In genomic region chr6:77463881-77464867, GRCh38 we compare ENCODE assay signal across 8 cellular contexts. TPM values are rescaled to one million over a fixed set of nuclear protein-coding genes. Genes with fewer than 3 reads are reported as not detected.
DNase-seq lines count a peak whose midpoint lies in the region; ATAC-seq and TF ChIP-seq lines count a peak whose summit lies in the region.

No MANE protein-coding gene starts in this region.

- H4K20me1 ChIP-seq in H9 (ENCODE audit: control insufficient read depth, insufficient read depth, insufficient read length): no peaks in the 10 kb centered on the region

- peak overlapping the region; percentile 84 to 94 for H3K4me3 Mint-ChIP-seq in H9
- H3K4me3 Mint-ChIP-seq in activated naive CD8-positive, alpha-beta T cell treated with anti-CD3 and anti-CD28 coated beads for 36 hours: no peak overlapping the region

- in situ Hi-C loops in astrocyte of the cerebellum (cut with HindIII; ENCODE audit: low sequenced_read_pairs): no loop called here

- H3K23ac ChIP-seq in H9 (ENCODE audit: insufficient read length, low read depth, low read length): no peak overlapping the region

- peak overlapping the region; percentile 52 for H3K4me3 ChIP-seq in astrocyte of the cerebellum (ENCODE audit: low read depth, low read length)
- H3K4me3 ChIP-seq in iPS-20b (ENCODE audit: low read length): peak overlapping the region; percentile 89
- peak overlapping the region; percentile 71 for H3K4me3 ChIP-seq in skeletal muscle satellite cell (ENCODE audit: low read length)

- peak; percentile 86 for DNase-seq in H9
- no peak for DNase-seq in astrocyte of the cerebellum (ENCODE audit: low read depth)
- no peak for DNase-seq in activated naive CD8-positive, alpha-beta T cell treated with anti-CD3 and anti-CD28 coated beads for 36 hours
- DNase-seq in NCI-H2029 (lab: John Stamatoyannopoulos, UW): no peak
- DNase-seq in stimulated activated CD4-positive, alpha-beta T cell treated with anti-CD3 and anti-CD28 coated beads, Interleukin-2, amount 100 ng/mL, for 48 hours: no peak

- H3K23me2 ChIP-seq in H9 (ENCODE audit: insufficient read length, low read depth, low read length, poor library complexity, severe bottlenecking): peaks cover 36% of the 10 kb centered on the region

- no peak overlapping the region; the same call in 1 of the 2 replicates for H3K14ac ChIP-seq in H9 (ENCODE audit: insufficient read depth, low read length)

- H2BK5ac ChIP-seq in H9 (ENCODE audit: insufficient read length, low read length): no peak overlapping the region

- no peaks in the 10 kb centered on the region for H3K9me3 ChIP-seq in H9 (ENCODE audit: control insufficient read depth, low read depth, low read length)
- H3K9me3 ChIP-seq in iPS-20b (ENCODE audit: insufficient read depth, low read depth, low read length): no peaks in the 10 kb centered on the region
- no peaks in the 10 kb centered on the region for H3K9me3 ChIP-seq in skeletal muscle satellite cell (replicated peaks; ENCODE audit: low read length)

- H3K4me2 ChIP-seq in H9 (ENCODE audit: insufficient read depth, insufficient read length, low read length) (peak overlapping the region; percentile 93), skeletal muscle satellite cell (ENCODE audit: low read length) (peak overlapping the region; percentile 85)

- H3K9ac ChIP-seq in H9 (ENCODE audit: extremely low read depth, insufficient read length, low read length) (no peak overlapping the region), iPS-20b (ENCODE audit: low read depth, low read length) (peak overlapping the region; percentile 24; the same call in 1 of the 2 replicates), skeletal muscle satellite cell (ENCODE audit: low read depth, low read length) (peak overlapping the region; percentile 31)

- H4K5ac ChIP-seq in H9 (ENCODE audit: insufficient read length, low read depth, low read length): no peak overlapping the region

- H3K27me3 ChIP-seq in H9 (ENCODE audit: insufficient read depth, low read length) (peaks cover 17% of the 10 kb centered on the region; the same call in 1 of the 2 replicates), iPS-20b (ENCODE audit: insufficient read depth, low read length) (peaks cover 77% of the 10 kb centered on the region), skeletal muscle satellite cell (ENCODE audit: control insufficient read depth, insufficient read depth, low read length) (peaks cover 34% of the 10 kb centered on the region)

- H3K27ac Mint-ChIP-seq in H9: no peak overlapping the region
- no peak overlapping the region for H3K27ac Mint-ChIP-seq in activated naive CD8-positive, alpha-beta T cell treated with anti-CD3 and anti-CD28 coated beads for 36 hours

- peaks cover 0 to 4% of the 10 kb centered on the region in 2 experiments; a peak in 1 of 5 replicates for H3K9me3 Mint-ChIP-seq in H9
- H3K9me3 Mint-ChIP-seq in activated naive CD8-positive, alpha-beta T cell treated with anti-CD3 and anti-CD28 coated beads for 36 hours: no peaks in the 10 kb centered on the region

- H3K27ac ChIP-seq in H9 (ENCODE audit: insufficient read length, low read depth, low read length) (no peak overlapping the region), iPS-20b (ENCODE audit: low read length) (no peak overlapping the region)

- peaks cover 71% of the 10 kb centered on the region for H3K27me3 Mint-ChIP-seq in H9 (ENCODE audit: low read depth)
- H3K27me3 Mint-ChIP-seq in activated naive CD8-positive, alpha-beta T cell treated with anti-CD3 and anti-CD28 coated beads for 36 hours: peaks cover 80% of the 10 kb centered on the region

- no peak for TF ChIP-seq CTCF in H9 (conservative IDR thresholded peaks at IDR 0.05)
- TF ChIP-seq CTCF in astrocyte of the cerebellum (IDR thresholded peaks at IDR 0.05; ENCODE audit: low read depth, low read length, missing control alignments): no peak

- peaks cover 0 to 2% (median 0%) of the 10 kb centered on the region in 3 experiments; a peak in 2 of 7 replicates for H3K36me3 Mint-ChIP-seq in H9 (ENCODE audit: insufficient read depth in 1 of 3, low read depth in 3 of 3)
- H3K36me3 Mint-ChIP-seq in activated naive CD8-positive, alpha-beta T cell treated with anti-CD3 and anti-CD28 coated beads for 36 hours: no peaks in the 10 kb centered on the region

- H3K36me3 ChIP-seq in iPS-20b (ENCODE audit: insufficient read depth, low read depth, low read length) (no peaks in the 10 kb centered on the region), skeletal muscle satellite cell (ENCODE audit: insufficient read depth, low read length) (no peaks in the 10 kb centered on the region)

- no peaks in the 10 kb centered on the region for H3K79me1 ChIP-seq in H9 (ENCODE audit: insufficient read depth, low read depth, low read length, poor library complexity, severe bottlenecking)

- H2BK120ac ChIP-seq in H9 (ENCODE audit: low read depth, low read length, poor library complexity, severe bottlenecking): no peak overlapping the region

- H4K8ac ChIP-seq in H9 (replicated peaks; ENCODE audit: insufficient read length, low read depth, low read length): no peak overlapping the region

- no peak overlapping the region for H3K4ac ChIP-seq in H9 (ENCODE audit: low read depth, low read length)

- no peak overlapping the region for H4K91ac ChIP-seq in H9 (ENCODE audit: insufficient read length, low read depth, low read length)

- H2AFZ ChIP-seq in H9 (ENCODE audit: low read length): peak overlapping the region; percentile 65

- H3K56ac ChIP-seq in H9 (ENCODE audit: insufficient read length, low read depth, low read length): no peak overlapping the region

- H3K18ac ChIP-seq in H9 (ENCODE audit: insufficient read length, low read depth, low read length): peak overlapping the region; percentile 34

- no CpG with 5 or more reads among the region's 61 CpGs for WGBS in H9 (ENCODE audit: extremely low coverage, insufficient read length, low lambda C conversion rate)

- peaks cover 37 to 38% of the 10 kb centered on the region in 2 experiments for H3K4me1 Mint-ChIP-seq in H9
- peaks cover 20% of the 10 kb centered on the region for H3K4me1 Mint-ChIP-seq in activated naive CD8-positive, alpha-beta T cell treated with anti-CD3 and anti-CD28 coated beads for 36 hours

- H3K4me1 ChIP-seq in H9 (ENCODE audit: insufficient read depth, low read length) (peaks cover 3% of the 10 kb centered on the region; the same call in 1 of the 2 replicates), iPS-20b (ENCODE audit: insufficient read depth, low read length) (peaks cover 3% of the 10 kb centered on the region), skeletal muscle satellite cell (ENCODE audit: control insufficient read depth, insufficient read depth, low read length) (peaks cover 32% of the 10 kb centered on the region)

- H2BK12ac ChIP-seq in H9 (ENCODE audit: insufficient read length, low read depth, low read length): no peak overlapping the region

- H3K79me2 ChIP-seq in H9 (ENCODE audit: insufficient read depth, low read length): no peaks in the 10 kb centered on the region

- H3T11ph ChIP-seq in H9 (ENCODE audit: low read length): no peak overlapping the region

- no peak overlapping the region for H2BK15ac ChIP-seq in H9 (ENCODE audit: low read depth, low read length)

- ATAC-seq in GM19455 (IDR thresholded peaks at IDR 0.05; ENCODE audit: unreplicated experiment): no peak

- no peak overlapping the region for H2AK5ac ChIP-seq in H9 (ENCODE audit: insufficient read length, low read length)

- H2BK20ac ChIP-seq in H9 (ENCODE audit: low read depth, low read length, poor library complexity, severe bottlenecking): no peak overlapping the region

RNA-seq across cellular contexts. Expression of gene HTR1B, which starts 0.9 kb away (rescaled TPM):
- 0.83 and 1.1 TPM in 2 replicates for total RNA-seq in H9 (2021)
- under 0.01 and 0.25 TPM in 2 replicates for total RNA-seq in skeletal muscle satellite cell (2012; rRNA removed)
- not detected for total RNA-seq in activated naive CD8-positive, alpha-beta T cell treated with anti-CD3 and anti-CD28 coated beads for 36 hours
